ENCODE assay signal across 8 cellular contexts in genomic region chr6:15661815-15662245, GRCh38. TPM values are rescaled to one million over a fixed set of nuclear protein-coding genes. Genes with fewer than 3 reads are reported as not detected.
A peak's percentile ranks its signal among the peaks of the same experiment; 100 is the strongest.
DNase-seq lines count a peak whose midpoint lies in the region; ATAC-seq and TF ChIP-seq lines count a peak whose summit lies in the region.

No MANE protein-coding gene starts in this region.

- H3K36me3 ChIP-seq in MG63, result no peaks in the 10 kb centered on the region

- TF ChIP-seq CTCF in natural killer cell (IDR thresholded peaks at IDR 0.05), result no peak

- ATAC-seq in natural killer cell, result no peak

- H3K27me3 Mint-ChIP-seq in dendritic cell treated with granulocyte-macrophage colony-stimulating factor and Interleukin-4, amounts not matched to agents 40 ng/mL and 50 ng/mL, for 4 days, result no peaks in the 10 kb centered on the region
- H3K27me3 Mint-ChIP-seq in natural killer cell (ENCODE audit: low read depth in 2 of 2), result no peaks in the 10 kb centered on the region

- peak overlapping the region; percentile 57 for H3K27ac Mint-ChIP-seq in dendritic cell treated with granulocyte-macrophage colony-stimulating factor and Interleukin-4, amounts not matched to agents 40 ng/mL and 50 ng/mL, for 4 days
- H3K27ac Mint-ChIP-seq in natural killer cell, result peak overlapping the region; percentile 58 to 61

- H3K4me3 ChIP-seq in MG63, result peak overlapping the region; percentile 64

- intact Hi-C loops in dendritic cell treated with granulocyte-macrophage colony-stimulating factor and Interleukin-4, amounts not matched to agents 40 ng/mL and 50 ng/mL, for 4 days (cut with micrococcal nuclease), result no loop called here
- intact Hi-C loops in natural killer cell (cut with micrococcal nuclease), result no loop called here

- peaks cover 15% of the 10 kb centered on the region for H3K36me3 Mint-ChIP-seq in dendritic cell treated with granulocyte-macrophage colony-stimulating factor and Interleukin-4, amounts not matched to agents 40 ng/mL and 50 ng/mL, for 4 days (ENCODE audit: low read depth)
- no peaks in the 10 kb centered on the region for H3K36me3 Mint-ChIP-seq in natural killer cell

- no peaks in the 10 kb centered on the region for H3K9me3 Mint-ChIP-seq in dendritic cell treated with granulocyte-macrophage colony-stimulating factor and Interleukin-4, amounts not matched to agents 40 ng/mL and 50 ng/mL, for 4 days
- no peaks in the 10 kb centered on the region for H3K9me3 Mint-ChIP-seq in natural killer cell

- no peaks in the 10 kb centered on the region for H3K9me3 ChIP-seq in MG63

- H3K27me3 ChIP-seq in MG63, result no peaks in the 10 kb centered on the region

- in situ Hi-C loops in ACHN (cut with HindIII; ENCODE audit: low pct_ligation_motif_present, low pct_unique_long_range_greater_than_20kb, low sequenced_read_pairs), result no loop called here

- H3K4me3 Mint-ChIP-seq in dendritic cell treated with granulocyte-macrophage colony-stimulating factor and Interleukin-4, amounts not matched to agents 40 ng/mL and 50 ng/mL, for 4 days, result peak overlapping the region; percentile 81
- H3K4me3 Mint-ChIP-seq in natural killer cell, result peak overlapping the region; percentile 84

- peak; percentile 57 for DNase-seq in DMS153 (lab: John Stamatoyannopoulos, UW)
- no peak for DNase-seq in MG63
- no peak for DNase-seq in natural killer cell
- no peak for DNase-seq in occipital lobe (lab: John Stamatoyannopoulos, UW)
- no peak for DNase-seq in erythroblast (lab: John Stamatoyannopoulos, UW)
- DNase-seq in ACHN, result no peak
- no peak for DNase-seq in AG20443 (ENCODE audit: low spot score)

- TF ChIP-seq POLR2A in erythroblast (IDR thresholded peaks at IDR 0.05; ENCODE audit: low read length), result no peak

- peaks cover 42% of the 10 kb centered on the region for H3K4me1 Mint-ChIP-seq in dendritic cell treated with granulocyte-macrophage colony-stimulating factor and Interleukin-4, amounts not matched to agents 40 ng/mL and 50 ng/mL, for 4 days (ENCODE audit: low read depth)
- H3K4me1 Mint-ChIP-seq in natural killer cell, result peaks cover 38 to 47% of the 10 kb centered on the region in 2 donors

RNA-seq across cellular contexts. Expression of gene DTNBP1, which starts 1.0 kb away (rescaled TPM):
- total RNA-seq in MG63 (2014; rRNA removed; shearing (Covaris generic); ENCODE audit: low replicate concordance), result 2.0 and 10.3 TPM in 2 replicates
- total RNA-seq in natural killer cell (10 to 100 TPM; 31.6 to 42.2 (median 38.4) TPM), occipital lobe (5.9 TPM)
